ENCODE assay signal across 17 cellular contexts in genomic region chr19:3249408-3249807, GRCh38. TPM values are rescaled to one million over a fixed set of nuclear protein-coding genes. Genes with fewer than 3 reads are reported as not detected.
A peak's percentile ranks its signal among the peaks of the same experiment; 100 is the strongest.
DNase-seq lines count a peak whose midpoint lies in the region; ATAC-seq and TF ChIP-seq lines count a peak whose summit lies in the region.
"Had no signal": no experiment of that assay in that cellular context is flagged by ENCODE, and none has a peak within 500 bp of the region (broad histone marks: within the 10 kb centered on the region; RNA-seq: fewer than 3 reads in every experiment).

No MANE protein-coding gene starts in this region.

- peak; percentile 40 for DNase-seq in stimulated activated CD4-positive, alpha-beta T cell treated with anti-CD3 and anti-CD28 coated beads, Interleukin-15, amount 100 ng/mL, for 24 hours
- no peak for DNase-seq in stimulated activated CD4-positive, alpha-beta T cell treated with anti-CD3 and anti-CD28 coated beads, Interleukin-4, amount 100 ng/mL, for 4 hours
- DNase-seq in M059J (ENCODE audit: low read depth) (peak; percentile 34), WTC11 (ENCODE audit: low spot score) (peak; percentile 66), upper lobe of right lung (no peak), OCI-M2 (lab: John Stamatoyannopoulos, UW; ENCODE audit: unreplicated experiment) (no peak)
- DNase-seq in stimulated activated naive B cell treated with anti-CD40 and anti-IgM and Interleukin-4, amounts not matched to agents 10 μg/mL and 1 μg/mL and 100 μg/mL, for 72 hours = no peak
- no peak for DNase-seq in stimulated activated naive CD4-positive, alpha-beta T cell (lab: John Stamatoyannopoulos, UW)
- DNase-seq: activated CD4-positive, alpha-beta T cell treated with anti-CD3 and anti-CD28 coated beads for 1 hour; activated gamma-delta T cell treated with Interleukin-2 at 50 U/mL for 16 hours; brain microvascular endothelial cell; effector memory CD8-positive, alpha-beta T cell; gastrocnemius medialis; HFFc6; NCI-H1417 treated with DMSO at 0.1 percent for 48 hours; psoas muscle had no signal

- peaks cover 3% of the 10 kb centered on the region for H3K4me1 Mint-ChIP-seq in WTC11
- H3K4me1 Mint-ChIP-seq in stimulated activated naive B cell treated with anti-CD40 and anti-IgM and Interleukin-4, amounts not matched to agents 10 μg/mL and 1 μg/mL and 100 μg/mL, for 72 hours = peaks cover 0 to 2% of the 10 kb centered on the region in 2 donors

- H3K27me3 ChIP-seq in upper lobe of right lung = peaks cover 6% of the 10 kb centered on the region
- H3K27me3 ChIP-seq: brain microvascular endothelial cell had no signal

- no peaks in the 10 kb centered on the region for H3K36me3 ChIP-seq in upper lobe of right lung
- H3K36me3 ChIP-seq: brain microvascular endothelial cell, gastrocnemius medialis had no signal

- TF ChIP-seq CTCF in WTC11 (IDR thresholded peaks at IDR 0.05) (no peak), upper lobe of right lung (IDR thresholded peaks at IDR 0.05) (no peak)

- CTCF ChIA-PET in WTC11 (lab: Charles Lee) = interaction anchor here (0.5 to 1.5 kb wide), 5 partner anchors 22 to 299 kb away, joined by 3 to 5 read pairs (median 4); no protein-coding TSS in a partner anchor

- H3K27ac Mint-ChIP-seq in WTC11 = no peak overlapping the region
- H3K27ac Mint-ChIP-seq in stimulated activated naive B cell treated with anti-CD40 and anti-IgM and Interleukin-4, amounts not matched to agents 10 μg/mL and 1 μg/mL and 100 μg/mL, for 72 hours = no peak overlapping the region
- H3K27ac Mint-ChIP-seq: effector memory CD8-positive, alpha-beta T cell; HFFc6 had no signal

- no peaks in the 10 kb centered on the region for H3K9me3 ChIP-seq in upper lobe of right lung

- ATAC-seq in WTC11 (peak; percentile 92), upper lobe of right lung (no peak)
- ATAC-seq in stimulated activated naive B cell treated with anti-CD40 and anti-IgM and Interleukin-4, amounts not matched to agents 10 μg/mL and 1 μg/mL and 100 μg/mL, for 72 hours (replicated peaks) = peak; percentile 39 to 50
- ATAC-seq: effector memory CD8-positive, alpha-beta T cell; gastrocnemius medialis had no signal

- POLR2A ChIA-PET in WTC11 (lab: Charles Lee) = no interaction called here

- no peaks in the 10 kb centered on the region for H3K4me1 ChIP-seq in upper lobe of right lung
- H3K4me1 ChIP-seq: gastrocnemius medialis, psoas muscle had no signal

- peaks cover 6% of the 10 kb centered on the region for H3K27me3 Mint-ChIP-seq in WTC11 (ENCODE audit: low read depth)
- peaks cover 34 to 47% of the 10 kb centered on the region in 2 donors for H3K27me3 Mint-ChIP-seq in stimulated activated naive B cell treated with anti-CD40 and anti-IgM and Interleukin-4, amounts not matched to agents 10 μg/mL and 1 μg/mL and 100 μg/mL, for 72 hours

- no peak overlapping the region for H3K27ac ChIP-seq in upper lobe of right lung
- H3K27ac ChIP-seq: brain microvascular endothelial cell, C4-2B, gastrocnemius medialis, psoas muscle had no signal

- no peak overlapping the region for H3K4me3 ChIP-seq in upper lobe of right lung
- H3K4me3 ChIP-seq: gastrocnemius medialis, psoas muscle had no signal

- H3K4me3 Mint-ChIP-seq in WTC11 = no peak overlapping the region
- H3K4me3 Mint-ChIP-seq in stimulated activated naive B cell treated with anti-CD40 and anti-IgM and Interleukin-4, amounts not matched to agents 10 μg/mL and 1 μg/mL and 100 μg/mL, for 72 hours = no peak overlapping the region
- H3K4me3 Mint-ChIP-seq: effector memory CD8-positive, alpha-beta T cell; HFFc6 had no signal

- H3K36me3 Mint-ChIP-seq in WTC11 = peaks cover 15% of the 10 kb centered on the region
- peaks cover 4% of the 10 kb centered on the region in 2 donors for H3K36me3 Mint-ChIP-seq in stimulated activated naive B cell treated with anti-CD40 and anti-IgM and Interleukin-4, amounts not matched to agents 10 μg/mL and 1 μg/mL and 100 μg/mL, for 72 hours

- intact Hi-C loops in upper lobe of right lung (cut with DNase I) = no loop called here

- peaks cover 29% of the 10 kb centered on the region for H3K9me3 Mint-ChIP-seq in WTC11
- H3K9me3 Mint-ChIP-seq in stimulated activated naive B cell treated with anti-CD40 and anti-IgM and Interleukin-4, amounts not matched to agents 10 μg/mL and 1 μg/mL and 100 μg/mL, for 72 hours = peaks cover 5 to 8% of the 10 kb centered on the region in 2 donors

TF ChIP-seq in WTC11, 78 proteins besides CTCF, POLR2A, EP300 and RAD21:
- TF ChIP-seq PREB (CRISPR knock-in tag; IDR thresholded peaks at IDR 0.05; ENCODE audit: borderline replicate concordance) = no peak
- TF ChIP-seq TEAD4 (CRISPR knock-in tag; IDR thresholded peaks at IDR 0.05) = no peak
- TF ChIP-seq NFE2L1 (CRISPR knock-in tag; IDR thresholded peaks at IDR 0.05) = no peak
- no peak for TF ChIP-seq ATF6 (CRISPR knock-in tag; IDR thresholded peaks at IDR 0.05)
- peak; percentile 37; the same call in 1 of the 2 replicates for TF ChIP-seq NFYB (CRISPR knock-in tag; conservative IDR thresholded peaks at IDR 0.05; ENCODE audit: low read depth)
- no peak for TF ChIP-seq ETV6 (CRISPR knock-in tag; IDR thresholded peaks at IDR 0.05)

RNA-seq across cellular contexts. Expression of gene CELF5, which starts 24.9 kb away (rescaled TPM):
- not detected in 2 replicates for total RNA-seq in M059J (2014; rRNA removed; shearing (Covaris generic))
- total RNA-seq in WTC11 (2021) (7.7 to 10.6 TPM (median 9.0 TPM) in 3 replicates), upper lobe of right lung (not detected)
- total RNA-seq: gastrocnemius medialis, psoas muscle had no signal

Comparison
In these comparisons a context has a peak if more than half of its experiments do, and no peak if none do; other contexts are left out.
1. DNase-seq: peak in stimulated activated CD4-positive, alpha-beta T cell treated with anti-CD3 and anti-CD28 coated beads, Interleukin-15, amount 100 ng/mL, for 24 hours (single experiment), M059J (single experiment) and WTC11 (single experiment); none in stimulated activated CD4-positive, alpha-beta T cell treated with anti-CD3 and anti-CD28 coated beads, Interleukin-4, amount 100 ng/mL, for 4 hours (0 of 2), stimulated activated naive B cell treated with anti-CD40 and anti-IgM and Interleukin-4, amounts not matched to agents 10 μg/mL and 1 μg/mL and 100 μg/mL, for 72 hours (single experiment), upper lobe of right lung (single experiment), stimulated activated naive CD4-positive, alpha-beta T cell (0 of 6) and OCI-M2 (single experiment).